Comparison of ENCODE assay signal across 7 cellular contexts in the genomic region with DNA sequence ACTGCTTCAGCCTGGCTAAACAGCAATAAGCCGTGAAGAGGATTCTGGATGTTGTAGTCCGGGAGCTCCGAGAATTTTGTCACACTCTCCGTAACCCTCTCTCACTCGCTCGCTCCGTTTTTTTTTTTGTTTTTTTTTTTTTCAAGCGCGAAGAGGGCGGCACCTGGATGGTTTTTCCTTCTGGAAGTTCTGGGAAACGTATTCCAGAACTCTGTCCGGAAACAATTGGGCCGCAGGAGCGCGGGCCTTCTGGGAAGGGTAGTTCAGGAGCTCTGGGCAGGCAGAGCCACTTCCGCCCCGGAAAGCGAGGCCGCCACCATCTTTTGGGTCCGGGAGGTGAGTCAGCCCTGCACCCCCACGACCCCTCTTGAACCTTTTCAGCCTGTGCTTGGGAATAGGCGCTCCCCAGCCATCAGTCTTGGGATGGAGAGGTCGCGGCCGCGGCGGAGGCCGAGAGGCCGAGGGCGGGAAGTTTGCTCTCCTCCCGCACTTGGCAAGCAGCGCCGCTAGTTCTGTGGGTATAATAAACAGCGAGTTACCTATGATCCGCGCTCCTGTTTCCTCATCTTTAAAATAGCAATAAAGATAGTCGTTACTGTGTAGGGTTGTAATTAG. TPM values are rescaled to one million over a fixed set of nuclear protein-coding genes. Genes with fewer than 3 reads are reported as not detected.
DNase-seq lines count a peak whose midpoint lies in the region; ATAC-seq, FAIRE-seq and TF ChIP-seq lines count a peak whose summit lies in the region.

A gene (plus strand): TSS at position 283 of the 615 bp plus-strand sequence. CDS start 5,261 bp downstream, outside the sequence.

- H3K36me3 Mint-ChIP-seq in WTC11 = peaks cover 15% of the 10 kb centered on the region

- no peaks in the 10 kb centered on the region for H3K27me3 ChIP-seq in bronchial epithelial cell (ENCODE audit: control insufficient read depth, insufficient read depth, low read length)
- no peaks in the 10 kb centered on the region for H3K27me3 ChIP-seq in skeletal muscle satellite cell (ENCODE audit: control insufficient read depth, insufficient read depth, low read length)

- H3K36me3 ChIP-seq in bronchial epithelial cell (ENCODE audit: control insufficient read depth, insufficient read depth, low read length) = peaks cover 6% of the 10 kb centered on the region
- H3K36me3 ChIP-seq in skeletal muscle satellite cell (ENCODE audit: insufficient read depth, low read length) = peaks cover 20% of the 10 kb centered on the region

- peak; percentile 88 for FAIRE-seq in GM18507 (lab: Jason Lieb, UNC)
- FAIRE-seq in bronchial epithelial cell (lab: Jason Lieb, UNC) = no peak

- H3K9me3 Mint-ChIP-seq in WTC11 = 0 out of 2 replicates have a peak, but pooled peaks cover 9% of the 10 kb centered on the region

- H3K4me2 ChIP-seq in skeletal muscle satellite cell (ENCODE audit: low read length) = peak within 1 kb of the TSS; percentile 81

- H3K9ac ChIP-seq in skeletal muscle satellite cell (ENCODE audit: low read depth, low read length) = peak within 1 kb of the TSS; percentile 87

- DNase-seq in GM18507 (ENCODE audit: extremely low spot score, insufficient read length, low read depth) = peak; percentile 51
- DNase-seq in NCI-H2171 (lab: John Stamatoyannopoulos, UW) = peak; percentile 96
- peak; percentile 90 for DNase-seq in WTC11 (ENCODE audit: low spot score)
- DNase-seq in bronchial epithelial cell (ENCODE audit: low read depth) = peak; percentile 91

- H3K9me3 ChIP-seq in iPS-18c (ENCODE audit: control insufficient read depth, insufficient read depth, low read length) (peaks cover 2% of the 10 kb centered on the region), skeletal muscle satellite cell (replicated peaks; ENCODE audit: low read length) (no peaks in the 10 kb centered on the region)

- POLR2A ChIA-PET in WTC11 (lab: Charles Lee) = interaction anchor here (0.6 to 1.0 kb wide), 2 partner anchors 114 to 791 kb away, joined by 3 to 6 read pairs; no protein-coding TSS in a partner anchor

- ATAC-seq in HG03025 (IDR thresholded peaks at IDR 0.05; ENCODE audit: low FRiP score, unreplicated experiment) (peak; percentile 64), WTC11 (peak; percentile 95)

- H3K27me3 Mint-ChIP-seq in WTC11 (ENCODE audit: low read depth) = peaks cover 7% of the 10 kb centered on the region

- H3K4me1 ChIP-seq in skeletal muscle satellite cell (ENCODE audit: control insufficient read depth, insufficient read depth, low read length) = no peaks in the 10 kb centered on the region

- H3K4me3 ChIP-seq in bronchial epithelial cell (ENCODE audit: low read depth, low read length) = peak within 1 kb of the TSS; percentile 83
- peak within 1 kb of the TSS; percentile 87 for H3K4me3 ChIP-seq in iPS-18c (ENCODE audit: insufficient read depth, low read depth, low read length)
- peak within 1 kb of the TSS; percentile 90 for H3K4me3 ChIP-seq in skeletal muscle satellite cell (ENCODE audit: low read length)

- peak within 1 kb of the TSS; percentile 68 for H3K27ac Mint-ChIP-seq in WTC11

- CTCF ChIA-PET in WTC11 (lab: Charles Lee) = interaction anchor here (0.6 to 1.0 kb wide), 5 partner anchors 48 to 677 kb away, joined by 3 to 6 read pairs (median 4); a partner anchor contains a TSS

- H3K4me3 Mint-ChIP-seq in WTC11 = peak within 1 kb of the TSS; percentile 88

- H3K4me1 Mint-ChIP-seq in WTC11 = peaks cover 8% of the 10 kb centered on the region

- TF ChIP-seq CTCF in WTC11 (IDR thresholded peaks at IDR 0.05) (no peak), bronchial epithelial cell (IDR thresholded peaks at IDR 0.05; ENCODE audit: insufficient read depth, low read length, severe bottlenecking) (no peak)

TF ChIP-seq in WTC11, 78 proteins besides CTCF, POLR2A, EP300 and RAD21:
- TF ChIP-seq, protein P1, sequence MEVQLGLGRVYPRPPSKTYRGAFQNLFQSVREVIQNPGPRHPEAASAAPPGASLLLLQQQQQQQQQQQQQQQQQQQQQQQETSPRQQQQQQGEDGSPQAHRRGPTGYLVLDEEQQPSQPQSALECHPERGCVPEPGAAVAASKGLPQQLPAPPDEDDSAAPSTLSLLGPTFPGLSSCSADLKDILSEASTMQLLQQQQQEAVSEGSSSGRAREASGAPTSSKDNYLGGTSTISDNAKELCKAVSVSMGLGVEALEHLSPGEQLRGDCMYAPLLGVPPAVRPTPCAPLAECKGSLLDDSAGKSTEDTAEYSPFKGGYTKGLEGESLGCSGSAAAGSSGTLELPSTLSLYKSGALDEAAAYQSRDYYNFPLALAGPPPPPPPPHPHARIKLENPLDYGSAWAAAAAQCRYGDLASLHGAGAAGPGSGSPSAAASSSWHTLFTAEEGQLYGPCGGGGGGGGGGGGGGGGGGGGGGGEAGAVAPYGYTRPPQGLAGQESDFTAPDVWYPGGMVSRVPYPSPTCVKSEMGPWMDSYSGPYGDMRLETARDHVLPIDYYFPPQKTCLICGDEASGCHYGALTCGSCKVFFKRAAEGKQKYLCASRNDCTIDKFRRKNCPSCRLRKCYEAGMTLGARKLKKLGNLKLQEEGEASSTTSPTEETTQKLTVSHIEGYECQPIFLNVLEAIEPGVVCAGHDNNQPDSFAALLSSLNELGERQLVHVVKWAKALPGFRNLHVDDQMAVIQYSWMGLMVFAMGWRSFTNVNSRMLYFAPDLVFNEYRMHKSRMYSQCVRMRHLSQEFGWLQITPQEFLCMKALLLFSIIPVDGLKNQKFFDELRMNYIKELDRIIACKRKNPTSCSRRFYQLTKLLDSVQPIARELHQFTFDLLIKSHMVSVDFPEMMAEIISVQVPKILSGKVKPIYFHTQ (CRISPR knock-in tag; IDR thresholded peaks at IDR 0.05) = no peak
- TF ChIP-seq ETV6 (CRISPR knock-in tag; IDR thresholded peaks at IDR 0.05) = peak; percentile 75; the same call in 1 of the 2 replicates
- TF ChIP-seq GABPB1 (CRISPR knock-in tag; IDR thresholded peaks at IDR 0.05) = peak; percentile 19; the same call in 1 of the 2 replicates
- TF ChIP-seq, protein P2, sequence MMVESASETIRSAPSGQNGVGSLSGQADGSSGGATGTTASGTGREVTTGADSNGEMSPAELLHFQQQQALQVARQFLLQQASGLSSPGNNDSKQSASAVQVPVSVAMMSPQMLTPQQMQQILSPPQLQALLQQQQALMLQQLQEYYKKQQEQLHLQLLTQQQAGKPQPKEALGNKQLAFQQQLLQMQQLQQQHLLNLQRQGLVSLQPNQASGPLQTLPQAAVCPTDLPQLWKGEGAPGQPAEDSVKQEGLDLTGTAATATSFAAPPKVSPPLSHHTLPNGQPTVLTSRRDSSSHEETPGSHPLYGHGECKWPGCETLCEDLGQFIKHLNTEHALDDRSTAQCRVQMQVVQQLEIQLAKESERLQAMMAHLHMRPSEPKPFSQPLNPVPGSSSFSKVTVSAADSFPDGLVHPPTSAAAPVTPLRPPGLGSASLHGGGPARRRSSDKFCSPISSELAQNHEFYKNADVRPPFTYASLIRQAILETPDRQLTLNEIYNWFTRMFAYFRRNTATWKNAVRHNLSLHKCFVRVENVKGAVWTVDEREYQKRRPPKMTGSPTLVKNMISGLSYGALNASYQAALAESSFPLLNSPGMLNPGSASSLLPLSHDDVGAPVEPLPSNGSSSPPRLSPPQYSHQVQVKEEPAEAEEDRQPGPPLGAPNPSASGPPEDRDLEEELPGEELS (CRISPR knock-in tag; IDR thresholded peaks at IDR 0.05) = 0 out of 2 replicates have a peak, but pooled peaks have one; percentile 34
- TF ChIP-seq, protein P3, sequence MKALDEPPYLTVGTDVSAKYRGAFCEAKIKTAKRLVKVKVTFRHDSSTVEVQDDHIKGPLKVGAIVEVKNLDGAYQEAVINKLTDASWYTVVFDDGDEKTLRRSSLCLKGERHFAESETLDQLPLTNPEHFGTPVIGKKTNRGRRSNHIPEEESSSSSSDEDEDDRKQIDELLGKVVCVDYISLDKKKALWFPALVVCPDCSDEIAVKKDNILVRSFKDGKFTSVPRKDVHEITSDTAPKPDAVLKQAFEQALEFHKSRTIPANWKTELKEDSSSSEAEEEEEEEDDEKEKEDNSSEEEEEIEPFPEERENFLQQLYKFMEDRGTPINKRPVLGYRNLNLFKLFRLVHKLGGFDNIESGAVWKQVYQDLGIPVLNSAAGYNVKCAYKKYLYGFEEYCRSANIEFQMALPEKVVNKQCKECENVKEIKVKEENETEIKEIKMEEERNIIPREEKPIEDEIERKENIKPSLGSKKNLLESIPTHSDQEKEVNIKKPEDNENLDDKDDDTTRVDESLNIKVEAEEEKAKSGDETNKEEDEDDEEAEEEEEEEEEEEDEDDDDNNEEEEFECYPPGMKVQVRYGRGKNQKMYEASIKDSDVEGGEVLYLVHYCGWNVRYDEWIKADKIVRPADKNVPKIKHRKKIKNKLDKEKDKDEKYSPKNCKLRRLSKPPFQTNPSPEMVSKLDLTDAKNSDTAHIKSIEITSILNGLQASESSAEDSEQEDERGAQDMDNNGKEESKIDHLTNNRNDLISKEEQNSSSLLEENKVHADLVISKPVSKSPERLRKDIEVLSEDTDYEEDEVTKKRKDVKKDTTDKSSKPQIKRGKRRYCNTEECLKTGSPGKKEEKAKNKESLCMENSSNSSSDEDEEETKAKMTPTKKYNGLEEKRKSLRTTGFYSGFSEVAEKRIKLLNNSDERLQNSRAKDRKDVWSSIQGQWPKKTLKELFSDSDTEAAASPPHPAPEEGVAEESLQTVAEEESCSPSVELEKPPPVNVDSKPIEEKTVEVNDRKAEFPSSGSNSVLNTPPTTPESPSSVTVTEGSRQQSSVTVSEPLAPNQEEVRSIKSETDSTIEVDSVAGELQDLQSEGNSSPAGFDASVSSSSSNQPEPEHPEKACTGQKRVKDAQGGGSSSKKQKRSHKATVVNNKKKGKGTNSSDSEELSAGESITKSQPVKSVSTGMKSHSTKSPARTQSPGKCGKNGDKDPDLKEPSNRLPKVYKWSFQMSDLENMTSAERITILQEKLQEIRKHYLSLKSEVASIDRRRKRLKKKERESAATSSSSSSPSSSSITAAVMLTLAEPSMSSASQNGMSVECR (CRISPR knock-in tag; IDR thresholded peaks at IDR 0.05; ENCODE audit: borderline replicate concordance) = peak; percentile 25; the same call in 1 of the 2 replicates

RNA-seq across cellular contexts. Expression of the gene that starts here (rescaled TPM):
- total RNA-seq in WTC11 (2021) (17.8 to 18.7 TPM (median 18.5 TPM) in 3 replicates), bronchial epithelial cell (13.8 and 15.8 TPM in 2 replicates)
- 11.4 and 14.2 TPM in 2 replicates for total RNA-seq in skeletal muscle satellite cell (2012; rRNA removed)

Comparison
In these comparisons a context has a peak if more than half of its experiments do, and no peak if none do; other contexts are left out.
1. Peak in every context shown above with its lines: DNase-seq, ATAC-seq and H3K4me3 ChIP-seq.